ENCODE assay signal across 33 cellular contexts in the genomic region with DNA sequence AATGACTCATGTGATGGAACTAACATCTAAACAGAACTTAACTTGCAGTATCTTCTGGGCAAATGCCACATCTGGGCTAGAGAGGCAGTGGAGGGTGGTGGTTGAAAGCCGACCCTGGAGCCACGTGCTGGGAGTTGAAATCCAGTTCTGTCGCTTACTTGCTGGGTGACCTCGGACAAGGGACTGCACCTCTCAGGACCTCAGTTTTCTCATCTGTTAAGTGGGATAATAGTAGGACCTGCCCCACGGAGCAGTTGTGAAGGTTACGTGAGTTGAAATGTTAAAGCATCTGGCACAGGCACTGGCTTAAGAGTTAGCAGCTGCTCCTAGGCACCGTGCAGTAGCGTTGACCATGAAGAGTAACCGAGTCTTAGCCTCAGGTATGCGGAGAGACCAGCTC.
DNase-seq lines count a peak whose midpoint lies in the region; ATAC-seq, FAIRE-seq and TF ChIP-seq lines count a peak whose summit lies in the region.
"Had no signal": no experiment of that assay in that cellular context is flagged by ENCODE, and none has a peak within 500 bp of the region (broad histone marks: within the 10 kb centered on the region; RNA-seq: fewer than 3 reads in every experiment).

No MANE protein-coding gene starts in this region.

- no peak overlapping the region for H3K27ac Mint-ChIP-seq in CD8-positive, alpha-beta memory T cell
- H3K27ac Mint-ChIP-seq: activated naive CD4-positive, alpha-beta T cell treated with anti-CD3 and anti-CD28 coated beads, Interleukin-2, amount 10 ng/mL, durations not matched to agents 7 days and 5 days; progenitor cell of endocrine pancreas; T-cell had no signal

- DNase-seq in HepG2 (ENCODE audit: low spot score): no peak
- no peak for DNase-seq in right lobe of liver
- DNase-seq in K562 (ENCODE audit: extremely low read depth in 1 of 4, low spot score in 3 of 4): no peak
- DNase-seq in posterior vena cava (ENCODE audit: low spot score): peak; percentile 18
- DNase-seq in CD8-positive, alpha-beta memory T cell: no peak
- no peak for DNase-seq in HCEC 1CT
- DNase-seq in trophoblast cell: no peak
- DNase-seq: activated CD4-positive, CD25-positive, alpha-beta regulatory T cell; activated naive CD4-positive, alpha-beta T cell treated with anti-CD3 and anti-CD28 coated beads, Interleukin-2, amount 10 ng/mL, durations not matched to agents 7 days and 5 days; adrenal gland; CD4-positive, CD25-positive, alpha-beta regulatory T cell; dermis blood vessel endothelial cell; DND-41; esophagus squamous epithelium; gastrocnemius medialis; GF-D8; GOT3; kidney; naive thymus-derived CD8-positive, alpha-beta T cell; NCI-H1048; NCI-H1694; NCI-H446; NCI-H774; sigmoid colon; stimulated activated CD4-positive, alpha-beta T cell treated with anti-CD3 and anti-CD28 coated beads, Interleukin-4, amount 100 ng/mL, for 1 hour; T-cell had no signal

- in situ Hi-C loops in HepG2 (cut with HindIII; ENCODE audit: extremely low pct_ligation_motif_present, low pct_unique_long_range_greater_than_20kb): no loop called here
- in situ Hi-C loops in K562 (cut with MboI): no loop called here

- H3K4me2 ChIP-seq in HepG2 (ENCODE audit: low read depth, low read length) (no peak overlapping the region), K562 (ENCODE audit: insufficient read depth, low read length) (no peak overlapping the region), trophoblast cell (ENCODE audit: low read length) (no peak overlapping the region)

- H4K8ac ChIP-seq in trophoblast cell (ENCODE audit: low read depth, low read length): no peak overlapping the region

- no peak overlapping the region for H3K4me3 ChIP-seq in HepG2 (replicated peaks in 1 of 3; ENCODE audit: insufficient read depth in 1 of 3, low read depth in 2 of 3, low read length in 3 of 3)
- no peak overlapping the region for H3K4me3 ChIP-seq in right lobe of liver
- no peak overlapping the region for H3K4me3 ChIP-seq in K562
- no peak overlapping the region for H3K4me3 ChIP-seq in CD8-positive, alpha-beta memory T cell (ENCODE audit: low read length)
- no peak overlapping the region for H3K4me3 ChIP-seq in trophoblast cell (ENCODE audit: low read depth, low read length)
- H3K4me3 ChIP-seq: adrenal gland, esophagus squamous epithelium, gastrocnemius medialis, sigmoid colon had no signal

- H3K9me3 ChIP-seq in HepG2 (ENCODE audit: low read length): no peaks in the 10 kb centered on the region
- no peaks in the 10 kb centered on the region for H3K9me3 ChIP-seq in right lobe of liver
- no peaks in the 10 kb centered on the region for H3K9me3 ChIP-seq in K562 (replicated peaks; ENCODE audit: control insufficient read depth, insufficient read depth, low read depth, low read length)
- no peaks in the 10 kb centered on the region for H3K9me3 ChIP-seq in CD8-positive, alpha-beta memory T cell (ENCODE audit: low read length)
- H3K9me3 ChIP-seq in trophoblast cell (ENCODE audit: insufficient read depth, low read depth, low read length): no peaks in the 10 kb centered on the region
- H3K9me3 ChIP-seq: adrenal gland, esophagus squamous epithelium, gastrocnemius medialis, sigmoid colon had no signal

- intact Hi-C loops in HepG2 (cut with micrococcal nuclease; ENCODE audit: unreplicated experiment) (no loop called here), right lobe of liver (cut with DNase I) (no loop called here), K562 (cut with micrococcal nuclease) (no loop called here), posterior vena cava (cut with DNase I) (loop anchor here in 1 of 2 donors (5.0 kb wide), 1 partner anchor 51 kb away; no protein-coding TSS in a partner anchor)

- H3K36me3 ChIP-seq in HepG2 (replicated peaks in 1 of 2; ENCODE audit: control insufficient read depth in 1 of 2, insufficient read depth in 2 of 2, low read length in 2 of 2): no peaks in the 10 kb centered on the region
- H3K36me3 ChIP-seq in right lobe of liver: no peaks in the 10 kb centered on the region
- H3K36me3 ChIP-seq in K562 (ENCODE audit: control insufficient read depth, insufficient read depth, low read length): no peaks in the 10 kb centered on the region
- no peaks in the 10 kb centered on the region for H3K36me3 ChIP-seq in CD8-positive, alpha-beta memory T cell (ENCODE audit: insufficient read depth, low read length)
- H3K36me3 ChIP-seq in trophoblast cell (ENCODE audit: control insufficient read depth in 1 of 2, insufficient read depth in 2 of 2, low read length in 2 of 2): no peaks in the 10 kb centered on the region
- H3K36me3 ChIP-seq: adrenal gland, esophagus squamous epithelium, gastrocnemius medialis, sigmoid colon had no signal

- H3K9ac ChIP-seq in HepG2 (ENCODE audit: insufficient read depth, low read depth, low read length) (no peak overlapping the region), K562 (ENCODE audit: insufficient read depth in 1 of 2, low read depth in 2 of 2, low read length in 2 of 2) (no peak overlapping the region), trophoblast cell (ENCODE audit: low read length) (no peak overlapping the region)

- H4K91ac ChIP-seq in trophoblast cell (ENCODE audit: low read depth, low read length): no peak overlapping the region

- no peak for FAIRE-seq in HepG2 (lab: Jason Lieb, UNC)
- no peak for FAIRE-seq in K562 (lab: Jason Lieb, UNC)
- FAIRE-seq: A204.1, D721Med, endometrium, kidney, RCC 7860 had no signal

- H3K9me1 ChIP-seq in K562 (ENCODE audit: control insufficient read depth, insufficient read depth, low read length): no peaks in the 10 kb centered on the region

- TF ChIP-seq CTCF in HepG2 (CRISPR knock-in tag; IDR thresholded peaks at IDR 0.05) (no peak), right lobe of liver (IDR thresholded peaks at IDR 0.05) (no peak), K562 (IDR thresholded peaks at IDR 0.05 in 2 of 3, conservative IDR thresholded peaks at IDR 0.05 in 1 of 3; ENCODE audit: insufficient read depth in 2 of 3, low read depth in 1 of 3, low read length in 3 of 3) (no peak)

- H3K4me1 Mint-ChIP-seq in CD8-positive, alpha-beta memory T cell: peaks cover 18 to 33% (median 27%) of the 10 kb centered on the region in 3 donors

- H3K27me3 ChIP-seq in HepG2 (ENCODE audit: control insufficient read depth in 1 of 2, insufficient read depth in 2 of 2, low read length in 2 of 2) (no peaks in the 10 kb centered on the region), right lobe of liver (no peaks in the 10 kb centered on the region), K562 (ENCODE audit: control insufficient read depth in 2 of 2, insufficient read depth in 2 of 2, low read length in 2 of 2) (peaks cover 0 to 27% of the 10 kb centered on the region in 2 experiments; a peak in 3 of 5 replicates), trophoblast cell (ENCODE audit: insufficient read depth, low read length) (no peaks in the 10 kb centered on the region)
- H3K27me3 ChIP-seq in CD8-positive, alpha-beta memory T cell (ENCODE audit: insufficient read depth, low read length, poor library complexity, severe bottlenecking): no peaks in the 10 kb centered on the region
- H3K27me3 ChIP-seq: adrenal gland, esophagus squamous epithelium, gastrocnemius medialis, sigmoid colon had no signal

- no peaks in the 10 kb centered on the region for H3K27me3 Mint-ChIP-seq in CD8-positive, alpha-beta memory T cell
- H3K27me3 Mint-ChIP-seq: activated naive CD4-positive, alpha-beta T cell treated with anti-CD3 and anti-CD28 coated beads, Interleukin-2, amount 10 ng/mL, durations not matched to agents 7 days and 5 days; CD4-positive, CD25-positive, alpha-beta regulatory T cell; central memory CD8-positive, alpha-beta T cell; naive thymus-derived CD8-positive, alpha-beta T cell; progenitor cell of endocrine pancreas; T-cell had no signal

- H4K20me1 ChIP-seq in HepG2 (ENCODE audit: insufficient read depth, low read length) (no peaks in the 10 kb centered on the region), K562 (replicated peaks; ENCODE audit: control insufficient read depth, insufficient read depth, low read length) (peaks cover 13% of the 10 kb centered on the region)

- H2BK12ac ChIP-seq in trophoblast cell (ENCODE audit: low read length): no peak overlapping the region

- H3K23ac ChIP-seq in trophoblast cell (ENCODE audit: low read length): no peak overlapping the region

- H3K4me1 ChIP-seq in HepG2 (ENCODE audit: insufficient read depth, low read length) (peaks cover 38% of the 10 kb centered on the region), right lobe of liver (peaks cover 0 to 2% (median 0%) of the 10 kb centered on the region in 4 donors), K562 (replicated peaks in 1 of 2; ENCODE audit: control insufficient read depth in 2 of 2, insufficient read depth in 2 of 2, low read length in 2 of 2) (peaks cover 0 to 3% of the 10 kb centered on the region in 2 experiments; a peak in 2 of 5 replicates), trophoblast cell (ENCODE audit: control insufficient read depth in 1 of 2, insufficient read depth in 2 of 2, low read length in 2 of 2) (peaks cover 18 to 27% of the 10 kb centered on the region in 2 experiments)
- peaks cover 8% of the 10 kb centered on the region for H3K4me1 ChIP-seq in CD8-positive, alpha-beta memory T cell (ENCODE audit: insufficient read depth, low read length)
- H3K4me1 ChIP-seq: adrenal gland had no signal

- peaks cover 6% of the 10 kb centered on the region for H3K79me1 ChIP-seq in trophoblast cell (ENCODE audit: low read length)

- no peaks in the 10 kb centered on the region for H3K9me3 Mint-ChIP-seq in CD8-positive, alpha-beta memory T cell
- H3K9me3 Mint-ChIP-seq: activated naive CD4-positive, alpha-beta T cell treated with anti-CD3 and anti-CD28 coated beads, Interleukin-2, amount 10 ng/mL, durations not matched to agents 7 days and 5 days; CD4-positive, CD25-positive, alpha-beta regulatory T cell; central memory CD8-positive, alpha-beta T cell; naive thymus-derived CD8-positive, alpha-beta T cell; T-cell had no signal

- POLR2A ChIA-PET in HepG2 (lab: Yijun Ruan, JAX) (no interaction called here), K562 (lab: Yijun Ruan, JAX) (no interaction called here)
- POLR2A ChIA-PET in CD8-positive, alpha-beta memory T cell (lab: Charles Lee): no interaction called here

- no peak overlapping the region for H2BK5ac ChIP-seq in trophoblast cell (ENCODE audit: low read depth, low read length, poor library complexity)

- H3K14ac ChIP-seq in trophoblast cell (ENCODE audit: low read length): no peak overlapping the region

- TF ChIP-seq POLR2A in HepG2 (IDR thresholded peaks at IDR 0.05; ENCODE audit: insufficient read depth in 1 of 2, low read depth in 2 of 2, low read length in 2 of 2) (no peak), right lobe of liver (IDR thresholded peaks at IDR 0.05) (no peak), K562 (conservative IDR thresholded peaks at IDR 0.05) (no peak)

- no peak overlapping the region for H3K18ac ChIP-seq in trophoblast cell (ENCODE audit: low read length)

- TF ChIP-seq RAD21 in HepG2 (CRISPR knock-in tag; IDR thresholded peaks at IDR 0.05): no peak
- TF ChIP-seq RAD21 in K562 (CRISPR knock-in tag; conservative IDR thresholded peaks at IDR 0.05 in 1 of 2, IDR thresholded peaks at IDR 0.05 in 1 of 2): no peak

- H3K4ac ChIP-seq in trophoblast cell (ENCODE audit: low read depth, low read length): no peak overlapping the region

- 87% methylated on average over 10 of the region's 10 CpGs for WGBS in HepG2 (ENCODE audit: low lambda C conversion rate)
- 79% methylated on average over 8 of the region's 10 CpGs for WGBS in right lobe of liver (ENCODE audit: insufficient coverage, low coverage, low lambda C conversion rate, missing lambda C conversion rate)
- 20% methylated on average over 10 of the region's 10 CpGs for WGBS in K562 (ENCODE audit: insufficient coverage, low coverage, missing lambda C conversion rate)
- no CpG with 5 or more reads among the region's 10 CpGs for WGBS in trophoblast cell (ENCODE audit: extremely low coverage, insufficient coverage, insufficient read length)

- H3K27ac ChIP-seq in HepG2 (ENCODE audit: extremely low read length, insufficient read depth, low read length): no peak overlapping the region
- no peak overlapping the region for H3K27ac ChIP-seq in right lobe of liver
- no peak overlapping the region for H3K27ac ChIP-seq in K562 (ENCODE audit: extremely low read depth, low read depth, low read length)
- H3K27ac ChIP-seq in CD8-positive, alpha-beta memory T cell (ENCODE audit: low read depth, low read length): no peak overlapping the region
- H3K27ac ChIP-seq in trophoblast cell (ENCODE audit: low read depth, low read length): no peak overlapping the region
- H3K27ac ChIP-seq: adrenal gland, esophagus squamous epithelium, gastrocnemius medialis, sigmoid colon had no signal

- H3K79me2 ChIP-seq in HepG2 (ENCODE audit: insufficient read depth, low read length) (peaks cover 8% of the 10 kb centered on the region), K562 (ENCODE audit: control insufficient read depth, insufficient read depth, low read length) (no peaks in the 10 kb centered on the region), trophoblast cell (ENCODE audit: control insufficient read depth, insufficient read depth, low read length, poor library complexity) (no peaks in the 10 kb centered on the region)

- H3K4me3 Mint-ChIP-seq in CD8-positive, alpha-beta memory T cell: no peak overlapping the region
- H3K4me3 Mint-ChIP-seq: activated naive CD4-positive, alpha-beta T cell treated with anti-CD3 and anti-CD28 coated beads, Interleukin-2, amount 10 ng/mL, durations not matched to agents 7 days and 5 days; CD4-positive, CD25-positive, alpha-beta regulatory T cell; central memory CD8-positive, alpha-beta T cell; naive thymus-derived CD8-positive, alpha-beta T cell; T-cell had no signal

- H4K12ac ChIP-seq in trophoblast cell (ENCODE audit: low read depth, low read length): no peak overlapping the region

- H2AK5ac ChIP-seq in trophoblast cell (ENCODE audit: low read length): no peak overlapping the region

- H2BK120ac ChIP-seq in trophoblast cell (ENCODE audit: insufficient read depth, low read length, poor library complexity): no peak overlapping the region

- no peaks in the 10 kb centered on the region for H3K36me3 Mint-ChIP-seq in CD8-positive, alpha-beta memory T cell
- H3K36me3 Mint-ChIP-seq: activated naive CD4-positive, alpha-beta T cell treated with anti-CD3 and anti-CD28 coated beads, Interleukin-2, amount 10 ng/mL, durations not matched to agents 7 days and 5 days; naive thymus-derived CD8-positive, alpha-beta T cell; T-cell had no signal

- no peak for ATAC-seq in HepG2
- no peak for ATAC-seq in right lobe of liver
- no peak for ATAC-seq in K562
- ATAC-seq in GM18868 (IDR thresholded peaks at IDR 0.05; ENCODE audit: unreplicated experiment): no peak
- ATAC-seq: gastrocnemius medialis; naive thymus-derived CD8-positive, alpha-beta T cell; T-cell had no signal

- BruUV-seq in HepG2 (replicated peaks; lab: Mats Ljungman, UMichigan): no TSS peak
- no TSS peak for BruUV-seq in K562 (replicated peaks; lab: Mats Ljungman, UMichigan)

- H2AFZ ChIP-seq in HepG2 (ENCODE audit: low read length) (no peak overlapping the region), K562 (ENCODE audit: low read depth, low read length) (no peak overlapping the region), trophoblast cell (ENCODE audit: insufficient read depth, low read length, poor library complexity) (no peak overlapping the region)

- TF ChIP-seq EP300 in HepG2 (IDR thresholded peaks at IDR 0.05; ENCODE audit: low read depth in 2 of 2, low read length in 2 of 2): no peak
- TF ChIP-seq EP300 in HepG2 (CRISPR knock-in tag; IDR thresholded peaks at IDR 0.05; ENCODE audit: borderline replicate concordance): no peak
- TF ChIP-seq EP300 in K562 (IDR thresholded peaks at IDR 0.05; ENCODE audit: low read length): no peak

- CTCF ChIA-PET in HepG2 (lab: Yijun Ruan, JAX; ENCODE audit: low intra/inter-chr PET ratio, low total read pairs): no interaction called here
- CTCF ChIA-PET in K562 (lab: Yijun Ruan, JAX; ENCODE audit: low intra/inter-chr PET ratio): no interaction called here
- CTCF ChIA-PET in CD8-positive, alpha-beta memory T cell (lab: Charles Lee): interaction anchor here (1.4 kb wide), 1 partner anchor 13 kb away, joined by 3 read pairs; no protein-coding TSS in a partner anchor
